ENCODE assay signal across 3 cellular contexts in the genomic region with DNA sequence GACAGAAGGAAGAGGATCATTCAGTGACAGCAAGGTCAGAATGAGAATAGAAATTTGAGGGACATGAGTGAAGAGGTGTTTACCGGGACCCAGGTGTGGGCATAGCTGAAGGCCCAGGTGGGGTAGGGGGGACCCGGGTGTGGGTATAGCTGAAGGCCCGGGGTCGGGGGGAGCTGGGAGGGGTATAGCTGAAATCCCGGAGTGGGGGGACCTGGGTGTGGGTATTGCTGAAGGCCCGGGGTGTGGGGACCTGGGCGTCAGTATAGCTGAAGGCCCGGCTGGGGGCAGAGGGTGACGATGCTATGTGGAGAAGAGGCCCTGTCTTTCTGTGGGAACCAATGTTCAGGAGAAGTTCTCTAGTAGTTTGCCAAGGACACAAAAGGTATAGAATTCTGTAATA.
"Had no signal": no experiment of that assay in that cellular context is flagged by ENCODE, and none has a peak within 500 bp of the region (broad histone marks: within the 10 kb centered on the region; RNA-seq: fewer than 3 reads in every experiment).

No MANE protein-coding gene starts in this region.

- DNase-seq: GDM1, GF-D8 had no signal

- ATAC-seq: GM12878 had no signal

- H3K4me3 ChIP-seq: GM12878 had no signal
